Comparison of ENCODE assay signal across 8 cellular contexts in genomic region chr7:150380463-150380862, GRCh38. TPM values are rescaled to one million over a fixed set of nuclear protein-coding genes. Genes with fewer than 3 reads are reported as not detected.
DNase-seq lines count a peak whose midpoint lies in the region; ATAC-seq and TF ChIP-seq lines count a peak whose summit lies in the region.

No MANE protein-coding gene starts in this region.

- H3K27ac Mint-ChIP-seq in WTC11 (peak overlapping the region; percentile 88), memory B cell (peak overlapping the region; percentile 98)

- ATAC-seq in GM19351 (IDR thresholded peaks at IDR 0.05; ENCODE audit: unreplicated experiment) (peak; percentile 29), WTC11 (no peak), memory B cell (ENCODE audit: low read depth) (no peak), HG03135 (IDR thresholded peaks at IDR 0.05; ENCODE audit: unreplicated experiment) (no peak)

- H3K4me1 Mint-ChIP-seq in WTC11 (peaks cover 80% of the 10 kb centered on the region), memory B cell (peaks cover 50% of the 10 kb centered on the region)

- CTCF ChIA-PET in AG04450 (lab: Charles Lee): interaction anchor here (0.8 to 1.3 kb wide), 3 partner anchors 10 to 25 kb away, joined by 3 read pairs; a partner anchor contains a TSS
- CTCF ChIA-PET in WTC11 (lab: Charles Lee): interaction anchor here (1.2 kb wide), 1 partner anchor 25 kb away, joined by 3 read pairs; a partner anchor contains a TSS

- no peaks in the 10 kb centered on the region for H3K27me3 Mint-ChIP-seq in WTC11 (ENCODE audit: low read depth)
- no peaks in the 10 kb centered on the region for H3K27me3 Mint-ChIP-seq in memory B cell

- H3K27me3 ChIP-seq in AG04450 (ENCODE audit: control insufficient read depth, insufficient read depth, low read length): no peaks in the 10 kb centered on the region

- DNase-seq in AG04450 (ENCODE audit: low read depth, low spot score) (no peak), WTC11 (ENCODE audit: low spot score) (peak; percentile 3), memory B cell (ENCODE audit: low spot score in 2 of 2) (no peak), hippocampal formation (lab: John Stamatoyannopoulos, UW) (no peak), cerebellar cortex (ENCODE audit: low spot score) (no peak)
- DNase-seq in stimulated activated CD4-positive, alpha-beta T cell treated with anti-CD3 and anti-CD28 coated beads, Interleukin-1b, Interleukin-23, amount 100 ng/mL, for 48 hours: no peak

- H3K4me3 Mint-ChIP-seq in WTC11 (peak overlapping the region; percentile 87), memory B cell (peak overlapping the region; percentile 89)

- POLR2A ChIA-PET in AG04450 (lab: Yijun Ruan, JAX) (interaction anchor here (0.7 to 0.8 kb wide), 2 partner anchors 12 kb away, joined by 3 to 5 read pairs; partner anchors contain the start of gene REPIN1), WTC11 (lab: Charles Lee) (interaction anchor here (0.9 to 1.4 kb wide), 4 partner anchors 9 to 25 kb away, joined by 3 to 5 read pairs (median 4); partner anchors contain the start of gene REPIN1)

- TF ChIP-seq CTCF in AG04450 (IDR thresholded peaks at IDR 0.05; ENCODE audit: low read depth, low read length): no peak
- no peak for TF ChIP-seq CTCF in WTC11 (IDR thresholded peaks at IDR 0.05)

- H3K4me3 ChIP-seq in AG04450 (ENCODE audit: low read depth, low read length): peak overlapping the region; percentile 83

- no peak overlapping the region for H3K27ac ChIP-seq in AG04450 (ENCODE audit: low read depth, low read length)

- H3K36me3 Mint-ChIP-seq in WTC11 (peaks cover 1% of the 10 kb centered on the region; the same call in 1 of the 2 replicates), memory B cell (no peaks in the 10 kb centered on the region)

- H3K9me3 ChIP-seq in AG04450 (ENCODE audit: control insufficient read depth, insufficient read depth, low read length): no peaks in the 10 kb centered on the region; the same call in 1 of the 2 replicates

- H3K9me3 Mint-ChIP-seq in WTC11 (no peaks in the 10 kb centered on the region), memory B cell (no peaks in the 10 kb centered on the region)

TF ChIP-seq in WTC11, 78 proteins besides CTCF, POLR2A, EP300 and RAD21:
- TF ChIP-seq USF1 (CRISPR knock-in tag; IDR thresholded peaks at IDR 0.05) (no peak), TEAD4 (CRISPR knock-in tag; IDR thresholded peaks at IDR 0.05) (no peak), NFATC4 (CRISPR knock-in tag; IDR thresholded peaks at IDR 0.05) (no peak), ELF4 (CRISPR knock-in tag; IDR thresholded peaks at IDR 0.05; ENCODE audit: low read depth) (no peak), E2F1 (CRISPR knock-in tag; IDR thresholded peaks at IDR 0.05) (no peak), MYBL2 (CRISPR knock-in tag; IDR thresholded peaks at IDR 0.05) (no peak), ATF1 (CRISPR knock-in tag; IDR thresholded peaks at IDR 0.05) (no peak), GABPB1 (CRISPR knock-in tag; IDR thresholded peaks at IDR 0.05) (no peak), JAZF1 (CRISPR knock-in tag; IDR thresholded peaks at IDR 0.05) (no peak), E2F5 (CRISPR knock-in tag; IDR thresholded peaks at IDR 0.05) (no peak), FOXP1 (CRISPR knock-in tag; IDR thresholded peaks at IDR 0.05; ENCODE audit: borderline replicate concordance) (no peak), ZNF317 (CRISPR knock-in tag; IDR thresholded peaks at IDR 0.05; ENCODE audit: borderline replicate concordance, low read depth) (no peak), KAT7 (CRISPR knock-in tag; IDR thresholded peaks at IDR 0.05; ENCODE audit: borderline replicate concordance) (no peak), ZMAT4 (CRISPR knock-in tag; IDR thresholded peaks at IDR 0.05) (no peak)

RNA-seq across cellular contexts. Expression of gene ZNF775, which starts 1.3 kb away (rescaled TPM):
- 2.2 and 3.0 TPM in 2 replicates for polyA plus RNA-seq in AG04450 (2011; rRNA removed)
- polyA minus RNA-seq in AG04450 (2011; rRNA and poly(A)+ RNA removed): 1.1 and 2.0 TPM in 2 replicates
- total RNA-seq in WTC11 (2021): 24.1 to 26.6 TPM (median 25.4 TPM) in 3 replicates

RNA-seq across cellular contexts. Expression of gene REPIN1, which starts 11.8 kb away (rescaled TPM):
- polyA plus RNA-seq in AG04450 (2011; rRNA removed): 28.4 and 38.3 TPM in 2 replicates
- polyA minus RNA-seq in AG04450 (2011; rRNA and poly(A)+ RNA removed): 21.4 and 22.8 TPM in 2 replicates
- total RNA-seq in WTC11 (2021): 105 to 130 TPM (median 112 TPM) in 3 replicates

RNA-seq across cellular contexts. Expression of gene RARRES2, which starts 39.0 kb away (rescaled TPM):
- 6.7 and 7.0 TPM in 2 replicates for polyA plus RNA-seq in AG04450 (2011; rRNA removed)
- polyA minus RNA-seq in AG04450 (2011; rRNA and poly(A)+ RNA removed): 0.60 TPM in 1 of 2 replicates, not detected in the other
- total RNA-seq in WTC11 (2021): 193 to 230 TPM (median 197 TPM) in 3 replicates

RNA-seq across cellular contexts. Expression of gene ACTR3C, which starts 57.1 kb away (rescaled TPM):
- polyA plus RNA-seq in AG04450 (2011; rRNA removed): 0.31 and 0.36 TPM in 2 replicates
- 0.18 and 0.30 TPM in 2 replicates for polyA minus RNA-seq in AG04450 (2011; rRNA and poly(A)+ RNA removed)
- total RNA-seq in WTC11 (2021): 0.96 to 1.5 TPM (median 1.4 TPM) in 3 replicates

RNA-seq across cellular contexts. Expression of gene LRRC61, which starts 57.3 kb away (rescaled TPM):
- polyA plus RNA-seq in AG04450 (2011; rRNA removed): 0.17 and 0.57 TPM in 2 replicates
- polyA minus RNA-seq in AG04450 (2011; rRNA and poly(A)+ RNA removed): 0.17 and 0.46 TPM in 2 replicates
- total RNA-seq in WTC11 (2021): 27.7 to 33.3 TPM (median 32.7 TPM) in 3 replicates
